Comparison of ENCODE assay signal across 25 cellular contexts in genomic region chr17:838486-838885, GRCh38.
"Had no signal": no experiment of that assay in that cellular context is flagged by ENCODE, and none has a peak within 500 bp of the region (broad histone marks: within the 10 kb centered on the region; RNA-seq: fewer than 3 reads in every experiment).

No MANE protein-coding gene starts in this region.

- H3K27ac Mint-ChIP-seq: memory B cell; natural killer cell; stimulated activated naive B cell treated with anti-CD40 and anti-IgM and Interleukin-4, amounts not matched to agents 10 μg/mL and 1 μg/mL and 100 μg/mL, for 72 hours; stimulated activated naive CD8-positive, alpha-beta T cell treated with anti-CD3 and anti-CD28 coated beads, Interleukin-15, amount 100 ng/mL, for 72 hours had no signal

- H3K4me3 ChIP-seq: esophagus squamous epithelium, gastroesophageal sphincter, left ventricle myocardium inferior, lower lobe of right lung, right atrium auricular region, sigmoid colon, skin epidermis, testis, tibial nerve, upper lobe of right lung, vagina had no signal

- FAIRE-seq: keratinocyte had no signal

- H3K36me3 Mint-ChIP-seq: memory B cell; natural killer cell; stimulated activated naive B cell treated with anti-CD40 and anti-IgM and Interleukin-4, amounts not matched to agents 10 μg/mL and 1 μg/mL and 100 μg/mL, for 72 hours had no signal

- H3K27ac ChIP-seq: epithelial cell of prostate, left ventricle myocardium inferior, lower lobe of right lung, right atrium auricular region, testis, tibial nerve, upper lobe of right lung, vagina had no signal

- H3K9me3 ChIP-seq: esophagus squamous epithelium, gastroesophageal sphincter, left ventricle myocardium inferior, lower lobe of right lung, right atrium auricular region, sigmoid colon, testis, tibial nerve, upper lobe of right lung, vagina had no signal

- H3K4me3 Mint-ChIP-seq: memory B cell; mesothelial cell of epicardium; natural killer cell; stimulated activated naive B cell treated with anti-CD40 and anti-IgM and Interleukin-4, amounts not matched to agents 10 μg/mL and 1 μg/mL and 100 μg/mL, for 72 hours; stimulated activated naive CD8-positive, alpha-beta T cell treated with anti-CD3 and anti-CD28 coated beads, Interleukin-15, amount 100 ng/mL, for 72 hours had no signal

- H3K9me3 Mint-ChIP-seq: memory B cell; natural killer cell; stimulated activated naive B cell treated with anti-CD40 and anti-IgM and Interleukin-4, amounts not matched to agents 10 μg/mL and 1 μg/mL and 100 μg/mL, for 72 hours; stimulated activated naive CD8-positive, alpha-beta T cell treated with anti-CD3 and anti-CD28 coated beads, Interleukin-15, amount 100 ng/mL, for 72 hours had no signal

- H3K4me1 ChIP-seq: left ventricle myocardium inferior, lower lobe of right lung, right atrium auricular region, testis, tibial nerve, upper lobe of right lung had no signal

- H3K36me3 ChIP-seq: esophagus squamous epithelium, gastroesophageal sphincter, left ventricle myocardium inferior, lower lobe of right lung, right atrium auricular region, sigmoid colon, tibial nerve, upper lobe of right lung, vagina had no signal

- H3K27me3 ChIP-seq: esophagus squamous epithelium, gastroesophageal sphincter, right atrium auricular region, sigmoid colon, testis, tibial nerve, upper lobe of right lung, vagina had no signal

- H3K4me1 Mint-ChIP-seq: memory B cell; natural killer cell; stimulated activated naive B cell treated with anti-CD40 and anti-IgM and Interleukin-4, amounts not matched to agents 10 μg/mL and 1 μg/mL and 100 μg/mL, for 72 hours; stimulated activated naive CD8-positive, alpha-beta T cell treated with anti-CD3 and anti-CD28 coated beads, Interleukin-15, amount 100 ng/mL, for 72 hours had no signal

- DNase-seq: effector memory CD4-positive, alpha-beta T cell; esophagus squamous epithelium; glutamatergic neuron; left cardiac atrium; left ventricle myocardium inferior; lower lobe of right lung; natural killer cell; occipital lobe; posterior cingulate gyrus; sigmoid colon; stimulated activated CD4-positive, alpha-beta T cell treated with anti-CD3 and anti-CD28 coated beads, Interleukin-2, amount 100 ng/mL, for 24 hours; stimulated activated CD4-positive, alpha-beta T cell treated with anti-CD3 and anti-CD28 coated beads, Interleukin-4, amount 100 ng/mL, for 4 hours; stimulated activated naive B cell treated with anti-CD40 and anti-IgM and Interleukin-4, amounts not matched to agents 10 μg/mL and 1 μg/mL and 100 μg/mL, for 72 hours; stimulated activated naive CD8-positive, alpha-beta T cell treated with anti-CD3 and anti-CD28 coated beads, Interleukin-15, amount 100 ng/mL, for 72 hours; testis; upper lobe of right lung had no signal

- ATAC-seq: gastroesophageal sphincter; left cardiac atrium; lower lobe of right lung; natural killer cell; stimulated activated naive B cell treated with anti-CD40 and anti-IgM and Interleukin-4, amounts not matched to agents 10 μg/mL and 1 μg/mL and 100 μg/mL, for 72 hours; stimulated activated naive CD8-positive, alpha-beta T cell treated with anti-CD3 and anti-CD28 coated beads, Interleukin-15, amount 100 ng/mL, for 72 hours; upper lobe of right lung had no signal
